1 cellular context compared by ENCODE assay signal in the genomic region with DNA sequence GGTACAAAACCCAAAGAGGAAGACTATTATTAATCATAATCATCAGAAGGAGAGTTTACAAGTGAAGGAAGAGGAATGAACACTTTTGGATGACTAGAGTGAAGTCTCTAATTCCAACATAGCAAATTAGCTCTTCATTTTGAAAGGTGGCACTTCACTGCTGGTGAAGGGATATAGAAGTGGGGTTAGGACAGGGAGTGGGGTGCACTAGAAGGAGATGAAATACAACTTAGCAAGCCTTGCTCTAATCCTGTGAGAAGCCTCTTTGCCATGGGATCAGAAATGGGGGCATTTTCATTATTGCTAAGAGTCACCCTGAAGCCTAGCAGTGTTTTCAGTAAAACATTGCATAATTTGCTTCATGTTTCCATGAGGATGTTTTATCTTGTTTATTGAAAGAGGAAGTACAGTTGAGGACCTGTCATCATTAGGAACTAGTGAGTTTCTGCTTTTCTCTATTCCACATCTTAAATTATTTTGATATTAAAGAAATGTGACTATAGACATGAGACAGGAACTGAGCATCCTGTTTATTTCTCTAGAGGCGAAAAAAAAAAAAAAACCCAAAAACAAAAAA.
TF ChIP-seq lines count a peak whose summit lies in the region.

No MANE protein-coding gene starts in this region.

TF ChIP-seq in GM12878, 131 proteins besides CTCF, POLR2A, EP300 and RAD21 (continues in another document):
- TF ChIP-seq MTA2 (IDR thresholded peaks at IDR 0.05; ENCODE audit: low read depth) = no peak
- no peak for TF ChIP-seq YBX1 (IDR thresholded peaks at IDR 0.05)
- TF ChIP-seq, protein P1, sequence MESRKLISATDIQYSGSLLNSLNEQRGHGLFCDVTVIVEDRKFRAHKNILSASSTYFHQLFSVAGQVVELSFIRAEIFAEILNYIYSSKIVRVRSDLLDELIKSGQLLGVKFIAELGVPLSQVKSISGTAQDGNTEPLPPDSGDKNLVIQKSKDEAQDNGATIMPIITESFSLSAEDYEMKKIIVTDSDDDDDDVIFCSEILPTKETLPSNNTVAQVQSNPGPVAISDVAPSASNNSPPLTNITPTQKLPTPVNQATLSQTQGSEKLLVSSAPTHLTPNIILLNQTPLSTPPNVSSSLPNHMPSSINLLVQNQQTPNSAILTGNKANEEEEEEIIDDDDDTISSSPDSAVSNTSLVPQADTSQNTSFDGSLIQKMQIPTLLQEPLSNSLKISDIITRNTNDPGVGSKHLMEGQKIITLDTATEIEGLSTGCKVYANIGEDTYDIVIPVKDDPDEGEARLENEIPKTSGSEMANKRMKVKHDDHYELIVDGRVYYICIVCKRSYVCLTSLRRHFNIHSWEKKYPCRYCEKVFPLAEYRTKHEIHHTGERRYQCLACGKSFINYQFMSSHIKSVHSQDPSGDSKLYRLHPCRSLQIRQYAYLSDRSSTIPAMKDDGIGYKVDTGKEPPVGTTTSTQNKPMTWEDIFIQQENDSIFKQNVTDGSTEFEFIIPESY (IDR thresholded peaks at IDR 0.05) = no peak
- TF ChIP-seq, protein P2, sequence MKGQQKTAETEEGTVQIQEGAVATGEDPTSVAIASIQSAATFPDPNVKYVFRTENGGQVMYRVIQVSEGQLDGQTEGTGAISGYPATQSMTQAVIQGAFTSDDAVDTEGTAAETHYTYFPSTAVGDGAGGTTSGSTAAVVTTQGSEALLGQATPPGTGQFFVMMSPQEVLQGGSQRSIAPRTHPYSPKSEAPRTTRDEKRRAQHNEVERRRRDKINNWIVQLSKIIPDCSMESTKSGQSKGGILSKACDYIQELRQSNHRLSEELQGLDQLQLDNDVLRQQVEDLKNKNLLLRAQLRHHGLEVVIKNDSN (IDR thresholded peaks at IDR 0.05; ENCODE audit: borderline replicate concordance, extremely low read length, insufficient read depth, low read depth, low read length) = no peak
- no peak for TF ChIP-seq PML (IDR thresholded peaks at IDR 0.05; ENCODE audit: low read length)
- TF ChIP-seq ZNF217 (IDR thresholded peaks at IDR 0.05) = no peak
- TF ChIP-seq, protein P3, sequence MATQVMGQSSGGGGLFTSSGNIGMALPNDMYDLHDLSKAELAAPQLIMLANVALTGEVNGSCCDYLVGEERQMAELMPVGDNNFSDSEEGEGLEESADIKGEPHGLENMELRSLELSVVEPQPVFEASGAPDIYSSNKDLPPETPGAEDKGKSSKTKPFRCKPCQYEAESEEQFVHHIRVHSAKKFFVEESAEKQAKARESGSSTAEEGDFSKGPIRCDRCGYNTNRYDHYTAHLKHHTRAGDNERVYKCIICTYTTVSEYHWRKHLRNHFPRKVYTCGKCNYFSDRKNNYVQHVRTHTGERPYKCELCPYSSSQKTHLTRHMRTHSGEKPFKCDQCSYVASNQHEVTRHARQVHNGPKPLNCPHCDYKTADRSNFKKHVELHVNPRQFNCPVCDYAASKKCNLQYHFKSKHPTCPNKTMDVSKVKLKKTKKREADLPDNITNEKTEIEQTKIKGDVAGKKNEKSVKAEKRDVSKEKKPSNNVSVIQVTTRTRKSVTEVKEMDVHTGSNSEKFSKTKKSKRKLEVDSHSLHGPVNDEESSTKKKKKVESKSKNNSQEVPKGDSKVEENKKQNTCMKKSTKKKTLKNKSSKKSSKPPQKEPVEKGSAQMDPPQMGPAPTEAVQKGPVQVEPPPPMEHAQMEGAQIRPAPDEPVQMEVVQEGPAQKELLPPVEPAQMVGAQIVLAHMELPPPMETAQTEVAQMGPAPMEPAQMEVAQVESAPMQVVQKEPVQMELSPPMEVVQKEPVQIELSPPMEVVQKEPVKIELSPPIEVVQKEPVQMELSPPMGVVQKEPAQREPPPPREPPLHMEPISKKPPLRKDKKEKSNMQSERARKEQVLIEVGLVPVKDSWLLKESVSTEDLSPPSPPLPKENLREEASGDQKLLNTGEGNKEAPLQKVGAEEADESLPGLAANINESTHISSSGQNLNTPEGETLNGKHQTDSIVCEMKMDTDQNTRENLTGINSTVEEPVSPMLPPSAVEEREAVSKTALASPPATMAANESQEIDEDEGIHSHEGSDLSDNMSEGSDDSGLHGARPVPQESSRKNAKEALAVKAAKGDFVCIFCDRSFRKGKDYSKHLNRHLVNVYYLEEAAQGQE (IDR thresholded peaks at IDR 0.05; ENCODE audit: low read depth, low read length) = no peak
- TF ChIP-seq MYC (IDR thresholded peaks at IDR 0.05; ENCODE audit: insufficient read depth, insufficient read length, insufficient replicate concordance, low read length, severe bottlenecking) = no peak
- TF ChIP-seq MTA3 (IDR thresholded peaks at IDR 0.05; ENCODE audit: borderline replicate concordance, low read length) = no peak
- TF ChIP-seq, protein P4, sequence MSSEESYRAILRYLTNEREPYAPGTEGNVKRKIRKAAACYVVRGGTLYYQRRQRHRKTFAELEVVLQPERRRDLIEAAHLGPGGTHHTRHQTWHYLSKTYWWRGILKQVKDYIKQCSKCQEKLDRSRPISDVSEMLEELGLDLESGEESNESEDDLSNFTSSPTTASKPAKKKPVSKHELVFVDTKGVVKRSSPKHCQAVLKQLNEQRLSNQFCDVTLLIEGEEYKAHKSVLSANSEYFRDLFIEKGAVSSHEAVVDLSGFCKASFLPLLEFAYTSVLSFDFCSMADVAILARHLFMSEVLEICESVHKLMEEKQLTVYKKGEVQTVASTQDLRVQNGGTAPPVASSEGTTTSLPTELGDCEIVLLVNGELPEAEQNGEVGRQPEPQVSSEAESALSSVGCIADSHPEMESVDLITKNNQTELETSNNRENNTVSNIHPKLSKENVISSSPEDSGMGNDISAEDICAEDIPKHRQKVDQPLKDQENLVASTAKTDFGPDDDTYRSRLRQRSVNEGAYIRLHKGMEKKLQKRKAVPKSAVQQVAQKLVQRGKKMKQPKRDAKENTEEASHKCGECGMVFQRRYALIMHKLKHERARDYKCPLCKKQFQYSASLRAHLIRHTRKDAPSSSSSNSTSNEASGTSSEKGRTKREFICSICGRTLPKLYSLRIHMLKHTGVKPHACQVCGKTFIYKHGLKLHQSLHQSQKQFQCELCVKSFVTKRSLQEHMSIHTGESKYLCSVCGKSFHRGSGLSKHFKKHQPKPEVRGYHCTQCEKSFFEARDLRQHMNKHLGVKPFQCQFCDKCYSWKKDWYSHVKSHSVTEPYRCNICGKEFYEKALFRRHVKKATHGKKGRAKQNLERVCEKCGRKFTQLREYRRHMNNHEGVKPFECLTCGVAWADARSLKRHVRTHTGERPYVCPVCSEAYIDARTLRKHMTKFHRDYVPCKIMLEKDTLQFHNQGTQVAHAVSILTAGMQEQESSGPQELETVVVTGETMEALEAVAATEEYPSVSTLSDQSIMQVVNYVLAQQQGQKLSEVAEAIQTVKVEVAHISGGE (CRISPR knock-in tag; IDR thresholded peaks at IDR 0.05) = no peak
- TF ChIP-seq PAX8 (IDR thresholded peaks at IDR 0.05) = no peak
- TF ChIP-seq, protein P5, sequence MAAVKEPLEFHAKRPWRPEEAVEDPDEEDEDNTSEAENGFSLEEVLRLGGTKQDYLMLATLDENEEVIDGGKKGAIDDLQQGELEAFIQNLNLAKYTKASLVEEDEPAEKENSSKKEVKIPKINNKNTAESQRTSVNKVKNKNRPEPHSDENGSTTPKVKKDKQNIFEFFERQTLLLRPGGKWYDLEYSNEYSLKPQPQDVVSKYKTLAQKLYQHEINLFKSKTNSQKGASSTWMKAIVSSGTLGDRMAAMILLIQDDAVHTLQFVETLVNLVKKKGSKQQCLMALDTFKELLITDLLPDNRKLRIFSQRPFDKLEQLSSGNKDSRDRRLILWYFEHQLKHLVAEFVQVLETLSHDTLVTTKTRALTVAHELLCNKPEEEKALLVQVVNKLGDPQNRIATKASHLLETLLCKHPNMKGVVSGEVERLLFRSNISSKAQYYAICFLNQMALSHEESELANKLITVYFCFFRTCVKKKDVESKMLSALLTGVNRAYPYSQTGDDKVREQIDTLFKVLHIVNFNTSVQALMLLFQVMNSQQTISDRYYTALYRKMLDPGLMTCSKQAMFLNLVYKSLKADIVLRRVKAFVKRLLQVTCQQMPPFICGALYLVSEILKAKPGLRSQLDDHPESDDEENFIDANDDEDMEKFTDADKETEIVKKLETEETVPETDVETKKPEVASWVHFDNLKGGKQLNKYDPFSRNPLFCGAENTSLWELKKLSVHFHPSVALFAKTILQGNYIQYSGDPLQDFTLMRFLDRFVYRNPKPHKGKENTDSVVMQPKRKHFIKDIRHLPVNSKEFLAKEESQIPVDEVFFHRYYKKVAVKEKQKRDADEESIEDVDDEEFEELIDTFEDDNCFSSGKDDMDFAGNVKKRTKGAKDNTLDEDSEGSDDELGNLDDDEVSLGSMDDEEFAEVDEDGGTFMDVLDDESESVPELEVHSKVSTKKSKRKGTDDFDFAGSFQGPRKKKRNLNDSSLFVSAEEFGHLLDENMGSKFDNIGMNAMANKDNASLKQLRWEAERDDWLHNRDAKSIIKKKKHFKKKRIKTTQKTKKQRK (IDR thresholded peaks at IDR 0.05; ENCODE audit: low read depth, low read length) = no peak
- TF ChIP-seq, protein P6, sequence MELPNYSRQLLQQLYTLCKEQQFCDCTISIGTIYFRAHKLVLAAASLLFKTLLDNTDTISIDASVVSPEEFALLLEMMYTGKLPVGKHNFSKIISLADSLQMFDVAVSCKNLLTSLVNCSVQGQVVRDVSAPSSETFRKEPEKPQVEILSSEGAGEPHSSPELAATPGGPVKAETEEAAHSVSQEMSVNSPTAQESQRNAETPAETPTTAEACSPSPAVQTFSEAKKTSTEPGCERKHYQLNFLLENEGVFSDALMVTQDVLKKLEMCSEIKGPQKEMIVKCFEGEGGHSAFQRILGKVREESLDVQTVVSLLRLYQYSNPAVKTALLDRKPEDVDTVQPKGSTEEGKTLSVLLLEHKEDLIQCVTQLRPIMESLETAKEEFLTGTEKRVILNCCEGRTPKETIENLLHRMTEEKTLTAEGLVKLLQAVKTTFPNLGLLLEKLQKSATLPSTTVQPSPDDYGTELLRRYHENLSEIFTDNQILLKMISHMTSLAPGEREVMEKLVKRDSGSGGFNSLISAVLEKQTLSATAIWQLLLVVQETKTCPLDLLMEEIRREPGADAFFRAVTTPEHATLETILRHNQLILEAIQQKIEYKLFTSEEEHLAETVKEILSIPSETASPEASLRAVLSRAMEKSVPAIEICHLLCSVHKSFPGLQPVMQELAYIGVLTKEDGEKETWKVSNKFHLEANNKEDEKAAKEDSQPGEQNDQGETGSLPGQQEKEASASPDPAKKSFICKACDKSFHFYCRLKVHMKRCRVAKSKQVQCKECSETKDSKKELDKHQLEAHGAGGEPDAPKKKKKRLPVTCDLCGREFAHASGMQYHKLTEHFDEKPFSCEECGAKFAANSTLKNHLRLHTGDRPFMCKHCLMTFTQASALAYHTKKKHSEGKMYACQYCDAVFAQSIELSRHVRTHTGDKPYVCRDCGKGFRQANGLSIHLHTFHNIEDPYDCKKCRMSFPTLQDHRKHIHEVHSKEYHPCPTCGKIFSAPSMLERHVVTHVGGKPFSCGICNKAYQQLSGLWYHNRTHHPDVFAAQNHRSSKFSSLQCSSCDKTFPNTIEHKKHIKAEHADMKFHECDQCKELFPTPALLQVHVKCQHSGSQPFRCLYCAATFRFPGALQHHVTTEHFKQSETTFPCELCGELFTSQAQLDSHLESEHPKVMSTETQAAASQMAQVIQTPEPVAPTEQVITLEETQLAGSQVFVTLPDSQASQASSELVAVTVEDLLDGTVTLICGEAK (IDR thresholded peaks at IDR 0.05; ENCODE audit: borderline replicate concordance) = no peak
- no peak for TF ChIP-seq EGR1 (IDR thresholded peaks at IDR 0.05; ENCODE audit: borderline replicate concordance in 1 of 2, low read depth in 2 of 2, low read length in 2 of 2)
- no peak for TF ChIP-seq TAF1 (IDR thresholded peaks at IDR 0.05; ENCODE audit: borderline replicate concordance, low read depth, low read length)
- TF ChIP-seq, protein P7, sequence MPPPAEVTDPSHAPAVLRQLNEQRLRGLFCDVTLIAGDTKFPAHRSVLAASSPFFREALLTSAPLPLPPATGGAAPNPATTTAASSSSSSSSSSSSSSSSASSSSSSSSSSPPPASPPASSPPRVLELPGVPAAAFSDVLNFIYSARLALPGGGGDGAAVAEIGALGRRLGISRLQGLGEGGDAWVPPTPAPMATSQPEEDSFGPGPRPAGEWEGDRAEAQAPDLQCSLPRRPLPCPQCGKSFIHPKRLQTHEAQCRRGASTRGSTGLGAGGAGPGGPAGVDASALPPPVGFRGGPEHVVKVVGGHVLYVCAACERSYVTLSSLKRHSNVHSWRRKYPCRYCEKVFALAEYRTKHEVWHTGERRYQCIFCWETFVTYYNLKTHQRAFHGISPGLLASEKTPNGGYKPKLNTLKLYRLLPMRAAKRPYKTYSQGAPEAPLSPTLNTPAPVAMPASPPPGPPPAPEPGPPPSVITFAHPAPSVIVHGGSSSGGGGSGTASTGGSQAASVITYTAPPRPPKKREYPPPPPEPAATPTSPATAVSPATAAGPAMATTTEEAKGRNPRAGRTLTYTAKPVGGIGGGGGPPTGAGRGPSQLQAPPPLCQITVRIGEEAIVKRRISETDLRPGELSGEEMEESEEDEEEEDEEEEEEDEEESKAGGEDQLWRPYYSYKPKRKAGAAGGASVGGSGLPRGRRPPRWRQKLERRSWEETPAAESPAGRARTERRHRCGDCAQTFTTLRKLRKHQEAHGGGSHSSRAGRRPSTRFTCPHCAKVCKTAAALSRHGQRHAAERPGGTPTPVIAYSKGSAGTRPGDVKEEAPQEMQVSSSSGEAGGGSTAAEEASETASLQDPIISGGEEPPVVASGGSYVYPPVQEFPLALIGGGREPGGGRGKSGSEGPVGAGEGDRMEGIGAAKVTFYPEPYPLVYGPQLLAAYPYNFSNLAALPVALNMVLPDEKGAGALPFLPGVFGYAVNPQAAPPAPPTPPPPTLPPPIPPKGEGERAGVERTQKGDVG (CRISPR knock-in tag; IDR thresholded peaks at IDR 0.05) = no peak
- no peak for TF ChIP-seq SPI1 (IDR thresholded peaks at IDR 0.05; ENCODE audit: borderline replicate concordance, insufficient read depth, low read depth, low read length)
- TF ChIP-seq, protein P8, sequence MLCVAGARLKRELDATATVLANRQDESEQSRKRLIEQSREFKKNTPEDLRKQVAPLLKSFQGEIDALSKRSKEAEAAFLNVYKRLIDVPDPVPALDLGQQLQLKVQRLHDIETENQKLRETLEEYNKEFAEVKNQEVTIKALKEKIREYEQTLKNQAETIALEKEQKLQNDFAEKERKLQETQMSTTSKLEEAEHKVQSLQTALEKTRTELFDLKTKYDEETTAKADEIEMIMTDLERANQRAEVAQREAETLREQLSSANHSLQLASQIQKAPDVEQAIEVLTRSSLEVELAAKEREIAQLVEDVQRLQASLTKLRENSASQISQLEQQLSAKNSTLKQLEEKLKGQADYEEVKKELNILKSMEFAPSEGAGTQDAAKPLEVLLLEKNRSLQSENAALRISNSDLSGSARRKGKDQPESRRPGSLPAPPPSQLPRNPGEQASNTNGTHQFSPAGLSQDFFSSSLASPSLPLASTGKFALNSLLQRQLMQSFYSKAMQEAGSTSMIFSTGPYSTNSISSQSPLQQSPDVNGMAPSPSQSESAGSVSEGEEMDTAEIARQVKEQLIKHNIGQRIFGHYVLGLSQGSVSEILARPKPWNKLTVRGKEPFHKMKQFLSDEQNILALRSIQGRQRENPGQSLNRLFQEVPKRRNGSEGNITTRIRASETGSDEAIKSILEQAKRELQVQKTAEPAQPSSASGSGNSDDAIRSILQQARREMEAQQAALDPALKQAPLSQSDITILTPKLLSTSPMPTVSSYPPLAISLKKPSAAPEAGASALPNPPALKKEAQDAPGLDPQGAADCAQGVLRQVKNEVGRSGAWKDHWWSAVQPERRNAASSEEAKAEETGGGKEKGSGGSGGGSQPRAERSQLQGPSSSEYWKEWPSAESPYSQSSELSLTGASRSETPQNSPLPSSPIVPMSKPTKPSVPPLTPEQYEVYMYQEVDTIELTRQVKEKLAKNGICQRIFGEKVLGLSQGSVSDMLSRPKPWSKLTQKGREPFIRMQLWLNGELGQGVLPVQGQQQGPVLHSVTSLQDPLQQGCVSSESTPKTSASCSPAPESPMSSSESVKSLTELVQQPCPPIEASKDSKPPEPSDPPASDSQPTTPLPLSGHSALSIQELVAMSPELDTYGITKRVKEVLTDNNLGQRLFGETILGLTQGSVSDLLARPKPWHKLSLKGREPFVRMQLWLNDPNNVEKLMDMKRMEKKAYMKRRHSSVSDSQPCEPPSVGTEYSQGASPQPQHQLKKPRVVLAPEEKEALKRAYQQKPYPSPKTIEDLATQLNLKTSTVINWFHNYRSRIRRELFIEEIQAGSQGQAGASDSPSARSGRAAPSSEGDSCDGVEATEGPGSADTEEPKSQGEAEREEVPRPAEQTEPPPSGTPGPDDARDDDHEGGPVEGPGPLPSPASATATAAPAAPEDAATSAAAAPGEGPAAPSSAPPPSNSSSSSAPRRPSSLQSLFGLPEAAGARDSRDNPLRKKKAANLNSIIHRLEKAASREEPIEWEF (IDR thresholded peaks at IDR 0.05; ENCODE audit: insufficient replicate concordance, low read depth, low read length) = no peak
